In genomic region chr15:42737529-42738328, GRCh38 we compare ENCODE assay signal across 8 cellular contexts. TPM values are rescaled to one million over a fixed set of nuclear protein-coding genes. Genes with fewer than 3 reads are reported as not detected.
DNase-seq lines count a peak whose midpoint lies in the region; TF ChIP-seq lines count a peak whose summit lies in the region.

No MANE protein-coding gene starts in this region.

- H3K4me1 Mint-ChIP-seq in Calu3 (ENCODE audit: low read depth, unreplicated experiment), result no peaks in the 10 kb centered on the region

- H3K9ac ChIP-seq in Karpas-422 (ENCODE audit: low read length), result peak overlapping the region; percentile 97

- peaks cover 4% of the 10 kb centered on the region for H3K36me3 Mint-ChIP-seq in Calu3 (ENCODE audit: insufficient read depth, unreplicated experiment)

- no peak for TF ChIP-seq POLR2A in breast epithelium (IDR thresholded peaks at IDR 0.05)

- H3K4me2 ChIP-seq in Karpas-422 (ENCODE audit: low read depth, low read length, poor library complexity, severe bottlenecking), result peak overlapping the region; percentile 68

- no TSS peak for BruUV-seq in Calu3 (replicated peaks; lab: Mats Ljungman, UMichigan)

- no peaks in the 10 kb centered on the region for H3K27me3 Mint-ChIP-seq in Calu3 (ENCODE audit: unreplicated experiment)

- H3K9me3 Mint-ChIP-seq in Calu3 (ENCODE audit: low read depth, unreplicated experiment), result no peaks in the 10 kb centered on the region

- H3K9me3 ChIP-seq in Karpas-422 (ENCODE audit: low read length) (no peaks in the 10 kb centered on the region), breast epithelium (no peaks in the 10 kb centered on the region), mononuclear cell (ENCODE audit: low read depth, low read length) (no peaks in the 10 kb centered on the region)

- H4K20me1 ChIP-seq in Karpas-422 (ENCODE audit: insufficient read depth, low read depth, low read length), result no peaks in the 10 kb centered on the region; the same call in 1 of the 2 replicates

- peaks cover 32% of the 10 kb centered on the region for H3K79me2 ChIP-seq in Karpas-422 (ENCODE audit: low read length)

- H3K27ac ChIP-seq in Karpas-422 (ENCODE audit: low read length) (peak overlapping the region; percentile 59), breast epithelium (peak overlapping the region; percentile 85 to 89)

- TF ChIP-seq CTCF in Calu3 (IDR thresholded peaks at IDR 0.05; ENCODE audit: unreplicated experiment) (peak; percentile 41), breast epithelium (IDR thresholded peaks at IDR 0.05) (peak in 1 of 3 donors; percentile 17)

- intact Hi-C loops in Calu3 (cut with micrococcal nuclease; ENCODE audit: unreplicated experiment) (loop anchor here (2.0 kb wide), 1 partner anchor 189 kb away; no protein-coding TSS in a partner anchor), breast epithelium (cut with DNase I; ENCODE audit: low total_unique reads) (no loop called here)

- peaks cover 18% of the 10 kb centered on the region for H3K4me1 ChIP-seq in Karpas-422 (ENCODE audit: low read length)
- peaks cover 0 to 6% of the 10 kb centered on the region in 2 donors for H3K4me1 ChIP-seq in breast epithelium
- peaks cover 17% of the 10 kb centered on the region for H3K4me1 ChIP-seq in mononuclear cell (ENCODE audit: insufficient read depth, low read length)

- H3K36me3 ChIP-seq in Karpas-422 (ENCODE audit: insufficient read depth, low read length), result peaks cover 5% of the 10 kb centered on the region; the same call in 1 of the 2 replicates
- no peaks in the 10 kb centered on the region for H3K36me3 ChIP-seq in breast epithelium

- no peaks in the 10 kb centered on the region for H3K9me2 ChIP-seq in Karpas-422 (replicated peaks; ENCODE audit: insufficient read depth, low read length)

- H2AFZ ChIP-seq in Karpas-422 (ENCODE audit: low read length), result no peak overlapping the region; the same call in 1 of the 2 replicates

- H3K27me3 ChIP-seq in Karpas-422 (ENCODE audit: low read length) (no peaks in the 10 kb centered on the region), breast epithelium (no peaks in the 10 kb centered on the region), mononuclear cell (ENCODE audit: insufficient read depth, low read length) (no peaks in the 10 kb centered on the region)

- H3K27ac Mint-ChIP-seq in Calu3 (ENCODE audit: unreplicated experiment), result no peak overlapping the region

- H3K4me3 Mint-ChIP-seq in Calu3 (ENCODE audit: low read depth, unreplicated experiment), result peak overlapping the region; percentile 62

- DNase-seq in Calu3, result peak; percentile 61
- DNase-seq in Karpas-422, result peak; percentile 66
- no peak for DNase-seq in breast epithelium (ENCODE audit: low spot score in 2 of 2)
- DNase-seq in UCSD-AML1 (lab: John Stamatoyannopoulos, UW; ENCODE audit: unreplicated experiment), result no peak
- no peak for DNase-seq in SK-N-DZ (ENCODE audit: low spot score)
- no peak for DNase-seq in anterior cingulate cortex (lab: John Stamatoyannopoulos, UW)
- DNase-seq in HK-2 (ENCODE audit: unreplicated experiment), result no peak

- CTCF ChIA-PET in Calu3 (lab: Charles Lee), result interaction anchor here (0.6 to 2.3 kb wide), 4 partner anchors 188 to 465 kb away, joined by 3 to 12 read pairs (median 3); no protein-coding TSS in a partner anchor

- H3K4me3 ChIP-seq in Karpas-422 (ENCODE audit: low read length) (peak overlapping the region; percentile 98), breast epithelium (peak overlapping the region; percentile 85 to 99 (median 85)), mononuclear cell (ENCODE audit: low read length) (peak overlapping the region; percentile 86)

RNA-seq across cellular contexts. Expression of gene CDAN1, which starts 0.8 kb away (rescaled TPM):
- total RNA-seq in Calu3 (2022) (11.3 TPM in 2 replicates), breast epithelium (10 to 100 TPM in 2 of 3 donors, 1 to 10 TPM in 1; 8.8 to 15.2 (median 14.7) TPM), mononuclear cell (7.6 TPM)
- total RNA-seq in Karpas-422 (2014; rRNA removed; shearing (Covaris generic); ENCODE audit: low replicate concordance), result 23.8 and 35.9 TPM in 2 replicates
- 20.1 and 23.7 TPM in 2 replicates for polyA plus RNA-seq in SK-N-DZ (2014; cell fraction: cytosol; rRNA removed)
- 47.4 and 58.0 TPM in 2 replicates for polyA plus RNA-seq in SK-N-DZ (2014; cell fraction: nucleus; rRNA removed)

Comparison
In these comparisons a context has a peak if more than half of its experiments do, and no peak if none do; other contexts are left out.
1. DNase-seq: peak in Calu3 (single experiment) and Karpas-422 (single experiment); none in breast epithelium (0 of 2), UCSD-AML1 (single experiment), SK-N-DZ (single experiment), anterior cingulate cortex (0 of 58) and HK-2 (single experiment).
2. Peak in every context shown above with its lines, with median percentiles within 50 percentile points of each other: H3K4me3 ChIP-seq.